In genomic region chr6:136289579-136290405, GRCh38 we compare ENCODE assay signal across 8 cellular contexts. TPM values are rescaled to one million over a fixed set of nuclear protein-coding genes. Genes with fewer than 3 reads are reported as not detected.
A peak's percentile ranks its signal among the peaks of the same experiment; 100 is the strongest.
DNase-seq lines count a peak whose midpoint lies in the region; ATAC-seq and TF ChIP-seq lines count a peak whose summit lies in the region.

TSS of gene BCLAF1 (minus strand) at chr6:136289846. CDS start at chr6:136279866, 9,980 bp downstream.

- H3K36me3 ChIP-seq in left ventricle myocardium inferior: no peaks in the 10 kb centered on the region

- no peaks in the 10 kb centered on the region for H3K27me3 Mint-ChIP-seq in progenitor cell of endocrine pancreas

- H3K4me1 ChIP-seq in left ventricle myocardium inferior: peaks cover 61% of the 10 kb centered on the region

- H3K9me3 ChIP-seq in left ventricle myocardium inferior (replicated peaks): no peaks in the 10 kb centered on the region

- H3K36me3 Mint-ChIP-seq in progenitor cell of endocrine pancreas (ENCODE audit: insufficient read depth): peaks cover 4% of the 10 kb centered on the region

- H3K27ac ChIP-seq in angular gyrus (ENCODE audit: low read depth, low read length) (peak within 1 kb of the TSS; percentile 99), left ventricle myocardium inferior (replicated peaks) (peak within 1 kb of the TSS; percentile 100)

- ATAC-seq in GM18498 (IDR thresholded peaks at IDR 0.05; ENCODE audit: unreplicated experiment) (peak; percentile 93), HG02938 (IDR thresholded peaks at IDR 0.05; ENCODE audit: unreplicated experiment) (peak; percentile 88)

- H3K9me3 Mint-ChIP-seq in progenitor cell of endocrine pancreas (ENCODE audit: low read depth): no peaks in the 10 kb centered on the region

- peak; percentile 96 to 97 for DNase-seq in NCI-H187 (lab: John Stamatoyannopoulos, UW)
- DNase-seq in T-helper 2 cell: peak; percentile 98 to 100 (median 100)
- DNase-seq in left ventricle myocardium inferior: peak; percentile 100
- DNase-seq in progenitor cell of endocrine pancreas (ENCODE audit: low spot score, unreplicated experiment): peak; percentile 98
- peak; percentile 100 for DNase-seq in ureter (ENCODE audit: low spot score)

- H3K27ac Mint-ChIP-seq in progenitor cell of endocrine pancreas: peak within 1 kb of the TSS; percentile 100

- no peaks in the 10 kb centered on the region for H3K27me3 ChIP-seq in left ventricle myocardium inferior (ENCODE audit: low read depth)

- TF ChIP-seq CTCF in left ventricle myocardium inferior (IDR thresholded peaks at IDR 0.05; ENCODE audit: borderline replicate concordance) (no peak), progenitor cell of endocrine pancreas (IDR thresholded peaks at IDR 0.05; ENCODE audit: unreplicated experiment) (peak; percentile 7)

- peak within 1 kb of the TSS; percentile 91 for H3K4me3 Mint-ChIP-seq in progenitor cell of endocrine pancreas (ENCODE audit: low read depth)

- intact Hi-C loops in left ventricle myocardium inferior (cut with micrococcal nuclease): no loop called here

- peaks cover 32% of the 10 kb centered on the region for H3K4me1 Mint-ChIP-seq in progenitor cell of endocrine pancreas (ENCODE audit: low read depth)

- H3K4me3 ChIP-seq in left ventricle myocardium inferior: peak within 1 kb of the TSS; percentile 96

RNA-seq across cellular contexts. Expression of gene BCLAF1, which starts in this region (rescaled TPM):
- total RNA-seq in left ventricle myocardium inferior: 53.2 TPM
- total RNA-seq in progenitor cell of endocrine pancreas: 256 and 265 TPM in 2 replicates
- total RNA-seq in ureter: 200 TPM

Comparison
In these comparisons a context has a peak if more than half of its experiments do, and no peak if none do; other contexts are left out.
1. Peak in every context shown above with its lines: DNase-seq, ATAC-seq, H3K4me3 ChIP-seq and H3K27ac ChIP-seq.